In the genomic region with DNA sequence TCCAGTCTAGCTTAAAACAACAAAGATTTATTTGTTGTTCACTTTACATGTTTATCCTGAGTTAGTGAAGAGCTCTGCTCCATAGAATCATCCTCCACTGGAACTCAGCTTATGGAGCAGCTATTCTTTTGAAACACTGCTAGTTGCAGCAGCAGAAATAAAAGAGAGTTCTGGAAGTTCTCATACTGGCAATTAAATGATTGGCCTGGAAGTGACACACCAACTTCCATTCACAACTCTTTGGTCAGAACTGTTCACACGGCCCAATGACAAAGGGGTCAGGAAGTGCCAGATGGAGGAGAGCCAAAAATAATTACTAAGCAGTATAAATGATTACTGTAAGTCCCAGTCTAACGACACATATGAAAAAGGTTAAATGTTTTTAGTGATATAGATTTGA, we compare ENCODE assay signal across 8 cellular contexts. TPM values are rescaled to one million over a fixed set of nuclear protein-coding genes. Genes with fewer than 3 reads are reported as not detected.
DNase-seq lines count a peak whose midpoint lies in the region; ATAC-seq and TF ChIP-seq lines count a peak whose summit lies in the region.

No MANE protein-coding gene starts in this region.

- TF ChIP-seq CTCF in AG09319 (IDR thresholded peaks at IDR 0.05; ENCODE audit: low read depth, low read length) (no peak), cardiac fibroblast (IDR thresholded peaks at IDR 0.05; ENCODE audit: low read depth, low read length) (no peak), endodermal cell (conservative IDR thresholded peaks at IDR 0.05) (no peak)

- H3K36me3 Mint-ChIP-seq in IgD-negative memory B cell (peaks cover 10% of the 10 kb centered on the region), endodermal cell (ENCODE audit: low read depth) (no peaks in the 10 kb centered on the region)

- H3K9ac ChIP-seq in endodermal cell (ENCODE audit: extremely low read depth, low read length, poor library complexity, severe bottlenecking) = no peak overlapping the region

- H3K4me3 Mint-ChIP-seq in IgD-negative memory B cell (peak overlapping the region in 3 of 4 donors; percentile 21 to 82 (median 60)), endodermal cell (no peak overlapping the region)

- 96% methylated on average over 2 of the region's 2 CpGs; no CpG with 5 or more reads in 1 of the 2 experiments for WGBS in endodermal cell (ENCODE audit: insufficient coverage in 1 of 2, insufficient read length in 1 of 2), 2 experiments

- peak overlapping the region; percentile 48 to 89 (median 83) for H3K27ac Mint-ChIP-seq in IgD-negative memory B cell
- H3K27ac Mint-ChIP-seq in endodermal cell = no peak overlapping the region

- no peak overlapping the region for H3K4me3 ChIP-seq in cardiac fibroblast (replicated peaks in 1 of 2; ENCODE audit: low read depth in 2 of 2, low read length in 2 of 2)
- no peak overlapping the region for H3K4me3 ChIP-seq in endodermal cell (ENCODE audit: low read length)

- H3K27me3 ChIP-seq in endodermal cell (ENCODE audit: control insufficient read depth, insufficient read depth, low read length, poor library complexity, severe bottlenecking) = no peaks in the 10 kb centered on the region

- peaks cover 39% of the 10 kb centered on the region for H3K36me3 ChIP-seq in endodermal cell (ENCODE audit: control insufficient read depth, insufficient read depth, low read length)

- ATAC-seq in GM18909 (IDR thresholded peaks at IDR 0.05; ENCODE audit: poor library complexity, unreplicated experiment) = no peak
- no peak for ATAC-seq in HG03196 (IDR thresholded peaks at IDR 0.05; ENCODE audit: unreplicated experiment)

- H3K4me1 ChIP-seq in endodermal cell (ENCODE audit: control insufficient read depth, insufficient read depth, low read length) = peaks cover 4% of the 10 kb centered on the region

- H3K27me3 Mint-ChIP-seq in IgD-negative memory B cell (no peaks in the 10 kb centered on the region), endodermal cell (ENCODE audit: insufficient read depth) (no peaks in the 10 kb centered on the region)

- H3K9me3 ChIP-seq in endodermal cell (ENCODE audit: control insufficient read depth, low read length) = no peaks in the 10 kb centered on the region

- DNase-seq in AG09319 (ENCODE audit: extremely low read depth, low read depth) = peak; percentile 24
- peak; percentile 90 to 92 for DNase-seq in cardiac fibroblast (ENCODE audit: low read depth in 2 of 2)
- DNase-seq in medulla oblongata (ENCODE audit: extremely low spot score) = peak; percentile 59
- no peak for DNase-seq in endodermal cell
- DNase-seq in NCI-H187 (lab: John Stamatoyannopoulos, UW) = no peak

- H3K4me1 Mint-ChIP-seq in IgD-negative memory B cell (peaks cover 70 to 77% (median 75%) of the 10 kb centered on the region in 3 donors), endodermal cell (peaks cover 28% of the 10 kb centered on the region)

- H3K9me3 Mint-ChIP-seq in IgD-negative memory B cell (no peaks in the 10 kb centered on the region), endodermal cell (no peaks in the 10 kb centered on the region)

- no peak overlapping the region for H3K27ac ChIP-seq in endodermal cell (ENCODE audit: low read depth, low read length)

RNA-seq across cellular contexts. Expression of gene FBXO11, which starts 39.1 kb away (rescaled TPM):
- polyA plus RNA-seq in IgD-negative memory B cell = 10.2 TPM
- 10 to 100 TPM; 71.9 to 84.5 TPM for total RNA-seq in endodermal cell
- polyA plus RNA-seq in endodermal cell (2013, experiment 1 of 2) = 62.9 TPM
- polyA plus RNA-seq in endodermal cell (2013, experiment 2 of 2) = 60.6 TPM

Comparison
In these comparisons a context has a peak if more than half of its experiments do, and no peak if none do; other contexts are left out.
1. DNase-seq: peak in AG09319 (single experiment), cardiac fibroblast (2 of 2) and medulla oblongata (single experiment); none in endodermal cell (single experiment) and NCI-H187 (0 of 2).